Comparison of ENCODE assay signal across 10 cellular contexts in genomic region chr14:20440882-20441281, GRCh38. TPM values are rescaled to one million over a fixed set of nuclear protein-coding genes. Genes with fewer than 3 reads are reported as not detected.
DNase-seq lines count a peak whose midpoint lies in the region; ATAC-seq and TF ChIP-seq lines count a peak whose summit lies in the region.
"Had no signal": no experiment of that assay in that cellular context is flagged by ENCODE, and none has a peak within 500 bp of the region (broad histone marks: within the 10 kb centered on the region; RNA-seq: fewer than 3 reads in every experiment).

No MANE protein-coding gene starts in this region.

- DNase-seq in GDM1 (lab: John Stamatoyannopoulos, UW) (peak; percentile 61), WTC11 (ENCODE audit: low spot score) (no peak), left colon (no peak), SJCRH30 (no peak), HT-29 (ENCODE audit: low spot score) (no peak), endothelial cell (ENCODE audit: low spot score) (no peak), body of pancreas (no peak)
- DNase-seq: caudate nucleus, NCI-H187 treated with DMSO at 0.1 percent for 48 hours had no signal

- H3K27me3 ChIP-seq in SJCRH30 (no peaks in the 10 kb centered on the region), body of pancreas (no peaks in the 10 kb centered on the region)

- peaks cover 7% of the 10 kb centered on the region for H3K9me3 Mint-ChIP-seq in WTC11
- no peaks in the 10 kb centered on the region for H3K9me3 Mint-ChIP-seq in endothelial cell (ENCODE audit: unreplicated experiment)

- intact Hi-C loops in left colon (cut with DNase I, micrococcal nuclease) (no loop called here), body of pancreas (cut with DNase I) (no loop called here)

- no peak overlapping the region for H3K27ac ChIP-seq in SJCRH30
- H3K27ac ChIP-seq in body of pancreas = no peak overlapping the region

- 66 to 70% methylated on average over 5 of the region's 5 CpGs for WGBS in body of pancreas, 2 donors

- peaks cover 11% of the 10 kb centered on the region for H3K27me3 Mint-ChIP-seq in WTC11 (ENCODE audit: low read depth)
- peaks cover 4% of the 10 kb centered on the region for H3K27me3 Mint-ChIP-seq in endothelial cell (ENCODE audit: unreplicated experiment)

- H3K36me3 Mint-ChIP-seq in WTC11 = peaks cover 9% of the 10 kb centered on the region
- H3K36me3 Mint-ChIP-seq in endothelial cell (ENCODE audit: low read depth, unreplicated experiment) = peaks cover 13% of the 10 kb centered on the region

- CTCF ChIA-PET in WTC11 (lab: Charles Lee) = interaction anchor here (1.4 kb wide), 1 partner anchor 217 kb away, joined by 3 read pairs; no protein-coding TSS in a partner anchor

- no peaks in the 10 kb centered on the region for H3K36me3 ChIP-seq in SJCRH30
- H3K36me3 ChIP-seq in body of pancreas (replicated peaks in 1 of 2; ENCODE audit: insufficient read depth in 1 of 2, low read depth in 2 of 2) = peaks cover 0 to 2% of the 10 kb centered on the region in 2 donors

- no peaks in the 10 kb centered on the region for H3K9me3 ChIP-seq in SJCRH30 (replicated peaks)
- H3K9me3 ChIP-seq in body of pancreas = no peaks in the 10 kb centered on the region

- H3K4me1 Mint-ChIP-seq in WTC11 (no peaks in the 10 kb centered on the region; the same call in 1 of the 2 replicates), endothelial cell (ENCODE audit: unreplicated experiment) (peaks cover 17% of the 10 kb centered on the region)

- TF ChIP-seq CTCF in WTC11 (IDR thresholded peaks at IDR 0.05) = no peak
- no peak for TF ChIP-seq CTCF in endothelial cell (IDR thresholded peaks at IDR 0.05; ENCODE audit: unreplicated experiment)
- no peak for TF ChIP-seq CTCF in body of pancreas (IDR thresholded peaks at IDR 0.05)

- POLR2A ChIA-PET in WTC11 (lab: Charles Lee) = no interaction called here

- no peak for TF ChIP-seq POLR2A in body of pancreas (IDR thresholded peaks at IDR 0.05)

- peak; percentile 73 for ATAC-seq in HG02588 (IDR thresholded peaks at IDR 0.05; ENCODE audit: unreplicated experiment)
- peak; percentile 87 for ATAC-seq in WTC11
- peak; percentile 20 for ATAC-seq in left colon
- no peak for ATAC-seq in body of pancreas

- H3K27ac Mint-ChIP-seq in WTC11 (no peak overlapping the region), endothelial cell (ENCODE audit: unreplicated experiment) (no peak overlapping the region)

- H3K4me3 ChIP-seq in SJCRH30 (no peak overlapping the region), body of pancreas (no peak overlapping the region)

- H3K4me1 ChIP-seq in SJCRH30 (no peaks in the 10 kb centered on the region), body of pancreas (no peaks in the 10 kb centered on the region)

- no peak overlapping the region for H3K4me3 Mint-ChIP-seq in WTC11
- no peak overlapping the region for H3K4me3 Mint-ChIP-seq in endothelial cell (ENCODE audit: unreplicated experiment)

TF ChIP-seq in WTC11, 78 proteins besides CTCF, POLR2A, EP300 and RAD21:
- TF ChIP-seq ZBTB21 (CRISPR knock-in tag; IDR thresholded peaks at IDR 0.05; ENCODE audit: borderline replicate concordance) = no peak

RNA-seq across cellular contexts. Expression of gene KLHL33, which starts 4.9 kb away (rescaled TPM):
- total RNA-seq in WTC11 (2021) (0.07 to 0.18 TPM (median 0.17 TPM) in 3 replicates), left colon (under 1 TPM; 0.09 to 0.31 TPM), endothelial cell (ENCODE audit: unreplicated experiment) (0.08 TPM), body of pancreas (under 1 TPM in 1 of 2 donors, not detected in 1; 0.26 TPM)
- total RNA-seq in SJCRH30 (2014; rRNA removed; shearing (Covaris generic)) = not detected in 2 replicates
- total RNA-seq in HT-29 (2014; rRNA removed; shearing (Covaris generic)) = not detected in 2 replicates

RNA-seq across cellular contexts. Expression of gene OSGEP, which starts 13.7 kb away (rescaled TPM):
- total RNA-seq in WTC11 (2021) (33.3 to 40.0 TPM (median 37.3 TPM) in 3 replicates), left colon (10 to 100 TPM; 31.2 to 35.0 TPM), endothelial cell (ENCODE audit: unreplicated experiment) (46.1 TPM), body of pancreas (10 to 100 TPM; 36.1 to 53.4 TPM)
- total RNA-seq in SJCRH30 (2014; rRNA removed; shearing (Covaris generic)) = 27.2 and 34.1 TPM in 2 replicates
- total RNA-seq in HT-29 (2014; rRNA removed; shearing (Covaris generic)) = 44.2 and 44.5 TPM in 2 replicates

RNA-seq across cellular contexts. Expression of gene APEX1, which starts 14.1 kb away (rescaled TPM):
- 299 to 324 TPM (median 308 TPM) in 3 replicates for total RNA-seq in WTC11 (2021)
- 10 to 100 TPM; 80.5 to 93.9 TPM for total RNA-seq in left colon
- total RNA-seq in SJCRH30 (2014; rRNA removed; shearing (Covaris generic)) = 221 and 235 TPM in 2 replicates
- 64.0 TPM in 2 replicates for total RNA-seq in HT-29 (2014; rRNA removed; shearing (Covaris generic))
- 230 TPM for total RNA-seq in endothelial cell (ENCODE audit: unreplicated experiment)
- 100 to 1,000 TPM in 1 of 2 donors, 10 to 100 TPM in 1; 86.7 to 101 TPM for total RNA-seq in body of pancreas

RNA-seq across cellular contexts. Expression of gene PIP4P1, which starts 20.4 kb away (rescaled TPM):
- total RNA-seq in WTC11 (2021) (28.3 to 34.1 TPM (median 29.7 TPM) in 3 replicates), left colon (10 to 100 TPM; 42.0 to 42.9 TPM), endothelial cell (ENCODE audit: unreplicated experiment) (36.8 TPM), body of pancreas (10 to 100 TPM; 12.2 to 12.5 TPM)
- total RNA-seq in SJCRH30 (2014; rRNA removed; shearing (Covaris generic)) = 24.2 and 25.0 TPM in 2 replicates
- total RNA-seq in HT-29 (2014; rRNA removed; shearing (Covaris generic)) = 33.1 and 35.7 TPM in 2 replicates

RNA-seq across cellular contexts. Expression of gene TEP1, which starts 27.6 kb away (rescaled TPM):
- 16.0 to 19.4 TPM (median 18.8 TPM) in 3 replicates for total RNA-seq in WTC11 (2021)
- 10 to 100 TPM; 72.1 to 74.3 TPM for total RNA-seq in left colon
- 7.2 and 8.8 TPM in 2 replicates for total RNA-seq in SJCRH30 (2014; rRNA removed; shearing (Covaris generic))
- total RNA-seq in HT-29 (2014; rRNA removed; shearing (Covaris generic)) = 10.9 and 12.6 TPM in 2 replicates
- 44.0 TPM for total RNA-seq in endothelial cell (ENCODE audit: unreplicated experiment)
- 10 to 100 TPM; 32.3 to 35.3 TPM for total RNA-seq in body of pancreas
